8 cellular contexts compared by ENCODE assay signal in genomic region chr12:51238510-51239334, GRCh38. TPM values are rescaled to one million over a fixed set of nuclear protein-coding genes. Genes with fewer than 3 reads are reported as not detected.
DNase-seq lines count a peak whose midpoint lies in the region; TF ChIP-seq lines count a peak whose summit lies in the region.

A gene with protein sequence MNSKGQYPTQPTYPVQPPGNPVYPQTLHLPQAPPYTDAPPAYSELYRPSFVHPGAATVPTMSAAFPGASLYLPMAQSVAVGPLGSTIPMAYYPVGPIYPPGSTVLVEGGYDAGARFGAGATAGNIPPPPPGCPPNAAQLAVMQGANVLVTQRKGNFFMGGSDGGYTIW (plus strand): TSS chr12:51238826. CDS start chr12:51238908, 82 bp downstream.

- H3K79me2 ChIP-seq in neural progenitor cell (ENCODE audit: low read depth), result peaks cover 12% of the 10 kb centered on the region

- peak within 1 kb of the TSS; percentile 96 for H3K4me3 Mint-ChIP-seq in neural progenitor cell

- H3K9me3 ChIP-seq in HAP-1 (no peaks in the 10 kb centered on the region), MG63 (no peaks in the 10 kb centered on the region), neural progenitor cell (ENCODE audit: low read depth) (no peaks in the 10 kb centered on the region)

- H3K27me3 Mint-ChIP-seq in neural progenitor cell (ENCODE audit: insufficient read depth, low read depth), result no peaks in the 10 kb centered on the region

- H3F3A ChIP-seq in neural progenitor cell (ENCODE audit: low read depth), result peaks cover 20% of the 10 kb centered on the region

- DNase-seq in GDM1 (lab: John Stamatoyannopoulos, UW) (peak; percentile 92), HAP-1 (ENCODE audit: low spot score in 2 of 2) (peak; percentile 92 to 96), MG63 (peak; percentile 95), SHP77 treated with DMSO at 0.1 percent for 48 hours (lab: John Stamatoyannopoulos, UW) (peak; percentile 84), activated gamma-delta T cell (lab: John Stamatoyannopoulos, UW) (peak; percentile 93), fibroblast of villous mesenchyme (ENCODE audit: low read depth) (peak; percentile 95), neural progenitor cell (ENCODE audit: low spot score) (peak; percentile 97), stromal cell of bone marrow (ENCODE audit: low read depth) (peak; percentile 90)

- no peaks in the 10 kb centered on the region for H3K27me3 ChIP-seq in HAP-1 (ENCODE audit: low read depth)
- no peaks in the 10 kb centered on the region for H3K27me3 ChIP-seq in MG63
- H3K27me3 ChIP-seq in neural progenitor cell, result no peaks in the 10 kb centered on the region

- H3K4me1 ChIP-seq in HAP-1 (peaks cover 10% of the 10 kb centered on the region), neural progenitor cell (peaks cover 3% of the 10 kb centered on the region)

- TF ChIP-seq CTCF in fibroblast of villous mesenchyme (IDR thresholded peaks at IDR 0.05; ENCODE audit: insufficient read depth, low read depth, low read length), result no peak
- peak; percentile 15 for TF ChIP-seq CTCF in neural progenitor cell (IDR thresholded peaks at IDR 0.05)

- peak within 1 kb of the TSS; percentile 79 for H3K4me2 ChIP-seq in neural progenitor cell

- H3K36me3 Mint-ChIP-seq in neural progenitor cell, result peaks cover 14% of the 10 kb centered on the region

- peaks cover 14% of the 10 kb centered on the region for H3K4me1 Mint-ChIP-seq in neural progenitor cell

- no peaks in the 10 kb centered on the region for H3K9me3 Mint-ChIP-seq in neural progenitor cell

- peak within 1 kb of the TSS; percentile 94 for H2AFZ ChIP-seq in neural progenitor cell (replicated peaks)

- H4K20me1 ChIP-seq in neural progenitor cell (ENCODE audit: low read depth), result no peaks in the 10 kb centered on the region

- H3K27ac ChIP-seq in neural progenitor cell, result peak within 1 kb of the TSS; percentile 97

- H3K27ac Mint-ChIP-seq in neural progenitor cell, result peak within 1 kb of the TSS; percentile 92

- peaks cover 27% of the 10 kb centered on the region for H3K36me3 ChIP-seq in HAP-1 (replicated peaks)
- peaks cover 37% of the 10 kb centered on the region for H3K36me3 ChIP-seq in MG63
- peaks cover 4% of the 10 kb centered on the region for H3K36me3 ChIP-seq in neural progenitor cell

- H3K4me3 ChIP-seq in HAP-1 (peak within 1 kb of the TSS; percentile 100), MG63 (peak within 1 kb of the TSS; percentile 100), fibroblast of villous mesenchyme (ENCODE audit: low read depth, low read length) (peak within 1 kb of the TSS; percentile 97), neural progenitor cell (peak within 1 kb of the TSS; percentile 97)

- in situ Hi-C loops in HAP-1 (cut with MboI; ENCODE audit: low sequenced_read_pairs), result no loop called here

- peak within 1 kb of the TSS; percentile 94 for H3K9ac ChIP-seq in neural progenitor cell

RNA-seq across cellular contexts. Expression of the gene that starts here (rescaled TPM):
- 102 and 192 TPM in 2 replicates for total RNA-seq in MG63 (2014; rRNA removed; shearing (Covaris generic); ENCODE audit: low replicate concordance)
- total RNA-seq in fibroblast of villous mesenchyme, result 106 and 139 TPM in 2 replicates
- 48.4 and 51.6 TPM in 2 replicates for total RNA-seq in neural progenitor cell (ENCODE audit: low replicate concordance)

Comparison
In these comparisons a context has a peak if more than half of its experiments do, and no peak if none do; other contexts are left out.
1. Peak in every context shown above with its lines: DNase-seq, H3K4me3 ChIP-seq and H3K27ac ChIP-seq.